In the genomic region with DNA sequence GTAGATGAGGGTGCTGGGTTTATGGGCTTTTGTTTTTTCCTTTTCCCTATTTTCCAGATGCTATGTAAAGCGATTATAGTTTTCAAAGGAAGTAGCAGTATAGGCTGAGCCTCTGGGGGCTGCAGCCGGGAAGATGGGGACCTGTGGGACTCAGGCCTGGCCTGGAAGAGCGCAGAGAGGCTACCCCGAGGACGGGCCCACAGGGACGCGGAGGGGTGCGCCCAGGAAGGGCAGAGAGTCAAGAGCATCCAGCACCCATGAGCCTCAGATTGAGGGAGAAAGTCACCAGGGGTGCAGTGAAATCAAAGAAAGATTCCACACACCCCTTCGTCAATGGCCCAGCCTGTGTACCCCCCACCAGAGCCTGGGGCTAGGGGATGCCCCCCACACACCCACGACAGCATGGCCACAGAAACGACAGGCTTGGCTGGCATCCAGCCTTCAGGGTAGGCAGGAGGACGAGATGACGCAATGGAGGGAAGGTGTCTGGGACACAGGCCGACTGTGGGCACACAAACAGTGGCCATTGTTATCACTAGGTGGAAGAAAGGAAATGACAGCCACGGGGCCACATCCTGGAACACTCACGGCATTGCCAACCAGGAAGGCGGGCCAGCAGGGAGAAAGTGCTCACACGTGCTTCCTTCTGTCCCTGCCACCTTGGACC, we compare ENCODE assay signal across 8 cellular contexts. TPM values are rescaled to one million over a fixed set of nuclear protein-coding genes. Genes with fewer than 3 reads are reported as not detected.
A peak's percentile ranks its signal among the peaks of the same experiment; 100 is the strongest.
DNase-seq lines count a peak whose midpoint lies in the region; ATAC-seq and TF ChIP-seq lines count a peak whose summit lies in the region.

No MANE protein-coding gene starts in this region.

- H3K27ac ChIP-seq in CD4-positive, alpha-beta memory T cell (ENCODE audit: low read depth, low read length), result no peak overlapping the region
- no peak overlapping the region for H3K27ac ChIP-seq in ovary

- ATAC-seq in HG02623 (IDR thresholded peaks at IDR 0.05; ENCODE audit: unreplicated experiment) (no peak), HG02884 (IDR thresholded peaks at IDR 0.05; ENCODE audit: unreplicated experiment) (no peak)

- no peaks in the 10 kb centered on the region for H3K27me3 ChIP-seq in CD4-positive, alpha-beta memory T cell (ENCODE audit: insufficient read depth, low read length)
- no peaks in the 10 kb centered on the region for H3K27me3 ChIP-seq in ovary

- no peak overlapping the region for H3K4me3 ChIP-seq in CD4-positive, alpha-beta memory T cell (ENCODE audit: low read length in 2 of 2)
- no peak overlapping the region for H3K4me3 ChIP-seq in ovary

- TF ChIP-seq CTCF in ovary (IDR thresholded peaks at IDR 0.05), result no peak

- WGBS in ovary, 3 donors, result 68 to 75% (median 70%) methylated on average over 18 of the region's 18 CpGs

- in situ Hi-C loops in SK-MEL-5 (cut with HindIII; ENCODE audit: low pct_unique_long_range_greater_than_20kb, low sequenced_read_pairs), result no loop called here

- intact Hi-C loops in CD4-positive, alpha-beta memory T cell (cut with micrococcal nuclease), result no loop called here
- intact Hi-C loops in ovary (cut with DNase I), result no loop called here

- H3K27ac Mint-ChIP-seq in CD4-positive, alpha-beta memory T cell, result peak overlapping the region in 5 of 7 donors; percentile 24 to 86 (median 73)

- peak; percentile 31 to 84 (median 39) for DNase-seq in CD4-positive, alpha-beta memory T cell
- DNase-seq in SK-MEL-5 (ENCODE audit: low read depth, low spot score) (peak; percentile 96), dermis microvascular lymphatic vessel endothelial cell (ENCODE audit: low read depth in 2 of 2) (peak; percentile 99), ovary (peak in 3 of 5 donors; percentile 47 to 57 (median 52)), NAMALWA (ENCODE audit: low spot score) (no peak)
- DNase-seq in activated CD4-positive, alpha-beta T cell treated with anti-CD3 and anti-CD28 coated beads for 1 hour, result no peak

- H3K36me3 ChIP-seq in CD4-positive, alpha-beta memory T cell (ENCODE audit: insufficient read depth, low read length), result peaks cover 12% of the 10 kb centered on the region
- no peaks in the 10 kb centered on the region for H3K36me3 ChIP-seq in ovary

- no peaks in the 10 kb centered on the region for H3K9me3 Mint-ChIP-seq in CD4-positive, alpha-beta memory T cell

- POLR2A ChIA-PET in CD4-positive, alpha-beta memory T cell (lab: Charles Lee; ENCODE audit: partially characterized antibody), result no interaction called here

- no peaks in the 10 kb centered on the region for H3K27me3 Mint-ChIP-seq in CD4-positive, alpha-beta memory T cell

- TF ChIP-seq EP300 in ovary (IDR thresholded peaks at IDR 0.05), result peak; percentile 63

- H3K4me3 Mint-ChIP-seq in CD4-positive, alpha-beta memory T cell, result peak overlapping the region in 2 of 8 donors; percentile 20 to 52

- CTCF ChIA-PET in CD4-positive, alpha-beta memory T cell (lab: Charles Lee; ENCODE audit: partially characterized antibody), result no interaction called here

- H3K36me3 Mint-ChIP-seq in CD4-positive, alpha-beta memory T cell, result peaks cover 15 to 17% of the 10 kb centered on the region in 2 donors

- no peaks in the 10 kb centered on the region for H3K9me3 ChIP-seq in CD4-positive, alpha-beta memory T cell (ENCODE audit: control insufficient read depth in 1 of 2, low read length in 2 of 2)
- no peaks in the 10 kb centered on the region for H3K9me3 ChIP-seq in ovary

- peaks cover 23 to 55% (median 32%) of the 10 kb centered on the region in 4 donors for H3K4me1 Mint-ChIP-seq in CD4-positive, alpha-beta memory T cell

- TF ChIP-seq POLR2A in ovary (IDR thresholded peaks at IDR 0.05), result no peak

- H3K4me1 ChIP-seq in CD4-positive, alpha-beta memory T cell (ENCODE audit: insufficient read depth, low read length), result peaks cover 30% of the 10 kb centered on the region
- peaks cover 1% of the 10 kb centered on the region for H3K4me1 ChIP-seq in ovary (ENCODE audit: insufficient read depth)

RNA-seq across cellular contexts. Expression of gene PLA2G6, which starts 9.0 kb away (rescaled TPM):
- 100 to 1,000 TPM; 228 to 238 TPM for total RNA-seq in CD4-positive, alpha-beta memory T cell
- 1 to 10 TPM; 1.1 to 4.7 TPM for polyA plus RNA-seq in CD4-positive, alpha-beta memory T cell
- total RNA-seq in SK-MEL-5 (2014; rRNA removed; shearing (Covaris generic)), result 20.8 and 21.5 TPM in 2 replicates
- polyA plus RNA-seq in SK-MEL-5 (2015; cell fraction: cytosol; rRNA removed), result 14.7 and 16.6 TPM in 2 replicates
- polyA plus RNA-seq in SK-MEL-5 (2015; cell fraction: nucleus; rRNA removed), result 530 and 622 TPM in 2 replicates
- total RNA-seq in dermis microvascular lymphatic vessel endothelial cell, result 1.5 and 3.5 TPM in 2 replicates
- total RNA-seq in ovary, result 10 to 100 TPM; 22.5 to 60.5 (median 39.4) TPM
- 10 to 100 TPM; 16.4 to 68.4 TPM for polyA plus RNA-seq in ovary

RNA-seq across cellular contexts. Expression of gene MAFF, which starts 29.2 kb away (rescaled TPM):
- total RNA-seq in CD4-positive, alpha-beta memory T cell, result 1 to 10 TPM; 6.8 TPM
- 1 to 10 TPM; 3.3 to 3.5 TPM for polyA plus RNA-seq in CD4-positive, alpha-beta memory T cell
- 153 and 181 TPM in 2 replicates for total RNA-seq in SK-MEL-5 (2014; rRNA removed; shearing (Covaris generic))
- polyA plus RNA-seq in SK-MEL-5 (2015; cell fraction: cytosol; rRNA removed), result 215 and 262 TPM in 2 replicates
- polyA plus RNA-seq in SK-MEL-5 (2015; cell fraction: nucleus; rRNA removed), result 88.5 and 97.0 TPM in 2 replicates
- 34.9 and 122 TPM in 2 replicates for total RNA-seq in dermis microvascular lymphatic vessel endothelial cell
- 100 to 1,000 TPM in 1 of 7 donors, 10 to 100 TPM in 6; 15.0 to 153 (median 19.4) TPM for total RNA-seq in ovary
- polyA plus RNA-seq in ovary, result 10 to 100 TPM; 13.3 to 25.2 TPM

Comparison
In these comparisons a context has a peak if more than half of its experiments do, and no peak if none do; other contexts are left out.
1. DNase-seq: peak in CD4-positive, alpha-beta memory T cell (5 of 5), SK-MEL-5 (single experiment), dermis microvascular lymphatic vessel endothelial cell (2 of 2) and ovary (3 of 5); none in NAMALWA (single experiment) and activated CD4-positive, alpha-beta T cell treated with anti-CD3 and anti-CD28 coated beads for 1 hour (single experiment).